Comparison of ENCODE assay signal across 8 cellular contexts in the genomic region with DNA sequence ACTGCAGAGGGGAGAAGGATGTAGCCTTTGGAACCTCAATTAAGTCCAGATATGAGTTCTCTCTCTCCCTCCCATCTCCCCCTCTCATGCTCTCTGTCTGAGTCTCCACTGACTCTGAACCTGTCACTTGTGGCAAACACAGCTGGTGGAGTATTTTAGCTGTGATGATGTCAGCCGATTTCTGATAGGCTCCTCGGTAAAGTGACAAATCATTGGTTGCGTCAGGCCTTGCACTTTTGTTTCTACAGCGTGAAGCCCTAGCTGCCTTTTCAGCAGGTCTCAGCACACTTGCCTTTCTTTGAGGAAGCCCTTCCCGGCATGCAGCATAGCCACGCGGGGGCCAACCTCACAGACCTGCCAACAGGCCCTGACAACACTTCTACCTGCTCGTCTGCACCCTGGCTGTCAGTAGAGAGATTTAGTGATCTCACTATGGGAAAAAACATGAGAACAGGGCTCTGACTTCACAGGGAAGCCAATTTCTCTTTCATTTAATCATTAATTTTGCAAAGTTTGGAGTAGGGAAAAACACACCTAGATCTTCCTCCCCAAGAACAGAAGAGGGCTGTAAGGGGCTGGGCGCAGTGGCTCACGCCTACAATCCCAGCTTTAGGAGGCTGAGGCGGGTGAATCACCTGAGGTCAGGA.
DNase-seq lines count a peak whose midpoint lies in the region; ATAC-seq and TF ChIP-seq lines count a peak whose summit lies in the region.

No MANE protein-coding gene starts in this region.

- no peaks in the 10 kb centered on the region for H3K27me3 ChIP-seq in endodermal cell (ENCODE audit: control insufficient read depth, insufficient read depth, low read length, poor library complexity, severe bottlenecking)

- peaks cover 9% of the 10 kb centered on the region for H3K4me1 ChIP-seq in endodermal cell (ENCODE audit: control insufficient read depth, insufficient read depth, low read length)

- H3K9me3 ChIP-seq in endodermal cell (ENCODE audit: control insufficient read depth, low read length), result no peaks in the 10 kb centered on the region

- peaks cover 41% of the 10 kb centered on the region for H3K36me3 Mint-ChIP-seq in activated CD4-positive, alpha-beta memory T cell treated with anti-CD3 and anti-CD28 coated beads, Interleukin-2, amount 10 ng/mL, durations not matched to agents 7 days and 5 days (ENCODE audit: low read depth)
- H3K36me3 Mint-ChIP-seq in endodermal cell (ENCODE audit: low read depth) (peaks cover 17% of the 10 kb centered on the region), nephron (ENCODE audit: low read depth) (peaks cover 23% of the 10 kb centered on the region)

- H3K4me1 Mint-ChIP-seq in activated CD4-positive, alpha-beta memory T cell treated with anti-CD3 and anti-CD28 coated beads, Interleukin-2, amount 10 ng/mL, durations not matched to agents 7 days and 5 days, result peaks cover 76% of the 10 kb centered on the region
- H3K4me1 Mint-ChIP-seq in endodermal cell (peaks cover 25% of the 10 kb centered on the region), nephron (peaks cover 50% of the 10 kb centered on the region)

- no peak for TF ChIP-seq CTCF in endodermal cell (conservative IDR thresholded peaks at IDR 0.05)
- TF ChIP-seq CTCF in nephron (IDR thresholded peaks at IDR 0.05; ENCODE audit: unreplicated experiment in 3 of 3), result no peak

- peak overlapping the region; percentile 98 for H3K27ac Mint-ChIP-seq in activated CD4-positive, alpha-beta memory T cell treated with anti-CD3 and anti-CD28 coated beads, Interleukin-2, amount 10 ng/mL, durations not matched to agents 7 days and 5 days
- H3K27ac Mint-ChIP-seq in endodermal cell (peak overlapping the region; percentile 40), nephron (peak overlapping the region; percentile 31 to 93 (median 82))

- peak overlapping the region; percentile 54 for H3K27ac ChIP-seq in endodermal cell (ENCODE audit: low read depth, low read length)

- CTCF ChIA-PET in activated CD4-positive, alpha-beta memory T cell treated with anti-CD3 and anti-CD28 coated beads, Interleukin-2, amount 10 ng/mL, durations not matched to agents 7 days and 5 days (lab: Charles Lee), result interaction anchor here (0.9 to 2.3 kb wide), 5 partner anchors 9 to 448 kb away, joined by 3 to 31 read pairs (median 5); no protein-coding TSS in a partner anchor

- WGBS in endodermal cell (ENCODE audit: insufficient coverage in 1 of 2, insufficient read length in 1 of 2), 2 experiments, result 40 to 74% methylated on average over 4 to 11 of the region's 11 CpGs

- H3K4me3 ChIP-seq in endodermal cell (ENCODE audit: low read length), result no peak overlapping the region

- no peak overlapping the region for H3K9ac ChIP-seq in endodermal cell (ENCODE audit: extremely low read depth, low read length, poor library complexity, severe bottlenecking)

- POLR2A ChIA-PET in activated CD4-positive, alpha-beta memory T cell treated with anti-CD3 and anti-CD28 coated beads, Interleukin-2, amount 10 ng/mL, durations not matched to agents 7 days and 5 days (lab: Charles Lee), result interaction anchor here (0.8 to 3.7 kb wide), 12 partner anchors 8 to 446 kb away, joined by 3 to 23 read pairs (median 4); a partner anchor contains a TSS

- peak overlapping the region; percentile 29 for H3K4me3 Mint-ChIP-seq in activated CD4-positive, alpha-beta memory T cell treated with anti-CD3 and anti-CD28 coated beads, Interleukin-2, amount 10 ng/mL, durations not matched to agents 7 days and 5 days
- no peak overlapping the region for H3K4me3 Mint-ChIP-seq in endodermal cell
- H3K4me3 Mint-ChIP-seq in nephron, result peak overlapping the region in 1 of 3 experiments; percentile 23

- ATAC-seq in GM18520 (IDR thresholded peaks at IDR 0.05; ENCODE audit: unreplicated experiment) (peak; percentile 86), HG02870 (IDR thresholded peaks at IDR 0.05; ENCODE audit: unreplicated experiment) (peak; percentile 92)
- peak; percentile 82 for ATAC-seq in stimulated activated naive CD8-positive, alpha-beta T cell treated with anti-CD3 and anti-CD28 coated beads, Interleukin-15, Interleukin-2, amounts not matched to agents 100 U/mL and 50 U/mL, for 24 hours

- no peaks in the 10 kb centered on the region for H3K9me3 Mint-ChIP-seq in activated CD4-positive, alpha-beta memory T cell treated with anti-CD3 and anti-CD28 coated beads, Interleukin-2, amount 10 ng/mL, durations not matched to agents 7 days and 5 days
- peaks cover 5% of the 10 kb centered on the region for H3K9me3 Mint-ChIP-seq in endodermal cell
- H3K9me3 Mint-ChIP-seq in nephron, result no peaks in the 10 kb centered on the region

- no peaks in the 10 kb centered on the region for H3K36me3 ChIP-seq in endodermal cell (ENCODE audit: control insufficient read depth, insufficient read depth, low read length)

- no peaks in the 10 kb centered on the region for H3K27me3 Mint-ChIP-seq in activated CD4-positive, alpha-beta memory T cell treated with anti-CD3 and anti-CD28 coated beads, Interleukin-2, amount 10 ng/mL, durations not matched to agents 7 days and 5 days
- H3K27me3 Mint-ChIP-seq in endodermal cell (ENCODE audit: insufficient read depth) (no peaks in the 10 kb centered on the region), nephron (ENCODE audit: low read depth) (peaks cover 3% of the 10 kb centered on the region)

- DNase-seq in NCI-H2171 treated with DMSO at 0.1 percent for 48 hours (lab: John Stamatoyannopoulos, UW), result peak; percentile 93
- peak; percentile 84 for DNase-seq in activated CD4-positive, alpha-beta memory T cell treated with anti-CD3 and anti-CD28 coated beads, Interleukin-2, amount 10 ng/mL, durations not matched to agents 7 days and 5 days
- peak; percentile 82 for DNase-seq in endodermal cell
- peak; percentile 74 for DNase-seq in stimulated activated naive CD8-positive, alpha-beta T cell treated with anti-CD3 and anti-CD28 coated beads, Interleukin-15, Interleukin-2, amounts not matched to agents 100 U/mL and 50 U/mL, for 24 hours
- no peak for DNase-seq in 8988T

Comparison
In these comparisons a context has a peak if more than half of its experiments do, and no peak if none do; other contexts are left out.
1. H3K27ac Mint-ChIP-seq: peak in every context shown above with its lines; median percentile 98 in activated CD4-positive, alpha-beta memory T cell treated with anti-CD3 and anti-CD28 coated beads, Interleukin-2, amount 10 ng/mL, durations not matched to agents 7 days and 5 days; 82 in nephron; 40 in endodermal cell.